9 cellular contexts compared by ENCODE assay signal in the genomic region with DNA sequence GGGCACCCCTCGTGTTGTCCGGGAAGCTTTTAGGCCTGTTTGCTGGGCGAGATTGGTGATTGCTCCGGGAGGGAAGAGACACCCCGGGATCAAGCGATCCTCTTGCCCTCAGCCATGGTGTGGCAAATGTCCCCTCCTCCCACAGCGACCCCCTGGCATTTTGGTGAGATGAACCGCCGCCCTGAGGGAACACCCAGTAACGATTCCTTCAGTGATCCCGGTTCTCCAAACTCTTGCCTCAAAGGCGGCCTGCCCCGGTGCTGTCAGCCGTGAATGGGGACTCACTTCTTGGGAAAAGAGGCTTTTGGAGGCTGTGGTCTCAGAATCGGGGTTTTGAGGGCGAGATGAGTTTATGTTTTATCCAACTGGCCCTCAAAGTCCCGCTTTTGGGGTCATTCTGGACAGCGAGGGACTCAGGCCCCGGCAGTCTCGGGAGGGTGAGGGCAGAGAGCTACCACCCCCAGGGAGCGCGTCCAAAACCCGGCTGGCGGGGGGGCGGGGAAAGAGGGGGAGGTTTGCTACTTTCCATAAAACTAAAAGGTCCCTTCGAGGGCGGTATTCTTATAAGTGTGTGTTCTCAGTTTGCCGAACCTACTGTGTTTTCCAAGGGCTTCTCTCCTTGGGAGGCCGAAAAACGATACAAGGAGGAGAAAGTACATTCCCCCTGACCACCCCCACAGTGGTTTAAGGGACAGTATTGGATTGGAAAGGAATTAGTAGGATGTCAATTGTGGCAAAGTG.
A peak's percentile ranks its signal among the peaks of the same experiment; 100 is the strongest.
DNase-seq lines count a peak whose midpoint lies in the region; ATAC-seq and TF ChIP-seq lines count a peak whose summit lies in the region.
"Had no signal": no experiment of that assay in that cellular context is flagged by ENCODE, and none has a peak within 500 bp of the region (broad histone marks: within the 10 kb centered on the region; RNA-seq: fewer than 3 reads in every experiment).

No MANE protein-coding gene starts in this region.

- H3K9ac ChIP-seq in colonic mucosa (ENCODE audit: low read depth in 2 of 2, low read length in 2 of 2) = peak overlapping the region in 1 of 2 donors; percentile 47

- H3K4me1 ChIP-seq in colonic mucosa (no peaks in the 10 kb centered on the region), muscle layer of duodenum (ENCODE audit: control insufficient read depth in 1 of 2, insufficient read depth in 2 of 2, low read length in 2 of 2) (peaks cover 4 to 27% of the 10 kb centered on the region in 2 donors)

- no peaks in the 10 kb centered on the region for H3K9me3 ChIP-seq in colonic mucosa
- H3K9me3 ChIP-seq in muscle layer of duodenum (ENCODE audit: control insufficient read depth in 1 of 2, low read length in 2 of 2) = no peaks in the 10 kb centered on the region

- intact Hi-C loops in colonic mucosa (cut with DNase I) = loop anchor here (2.0 kb wide), 1 partner anchor 225 kb away; no protein-coding TSS in a partner anchor

- no peak for ATAC-seq in GM21526 (IDR thresholded peaks at IDR 0.05; ENCODE audit: low FRiP score, unreplicated experiment)

- H3K36me3 ChIP-seq in colonic mucosa (no peaks in the 10 kb centered on the region), muscle layer of duodenum (ENCODE audit: control insufficient read depth in 1 of 2, insufficient read depth in 2 of 2, low read length in 2 of 2) (no peaks in the 10 kb centered on the region)

- TF ChIP-seq CTCF in AG10803 (conservative IDR thresholded peaks at IDR 0.05; ENCODE audit: low read length) (no peak), colonic mucosa (IDR thresholded peaks at IDR 0.05) (no peak)

- H3K27ac ChIP-seq in colonic mucosa = no peak overlapping the region
- peak overlapping the region; percentile 45 for H3K27ac ChIP-seq in muscle layer of duodenum (ENCODE audit: low read length)

- H3K27me3 ChIP-seq in colonic mucosa = peaks cover 7% of the 10 kb centered on the region
- no peaks in the 10 kb centered on the region for H3K27me3 ChIP-seq in muscle layer of duodenum (ENCODE audit: low read depth, low read length)

- peak overlapping the region; percentile 92 for H3K4me3 ChIP-seq in AG10803 (ENCODE audit: low read length)
- H3K4me3 ChIP-seq in colonic mucosa = peak overlapping the region; percentile 64
- peak overlapping the region; percentile 67 to 93 for H3K4me3 ChIP-seq in muscle layer of duodenum (ENCODE audit: low read depth in 1 of 2, low read length in 2 of 2)

- DNase-seq in AG10803 (ENCODE audit: low read depth) (no peak), HuH-7.5 (ENCODE audit: low spot score) (peak; percentile 40), colonic mucosa (peak; percentile 31), RKO (ENCODE audit: low spot score) (no peak), NCI-H2029 treated with DMSO at 0.1 percent for 48 hours (lab: John Stamatoyannopoulos, UW) (no peak), Kasumi-1 (lab: John Stamatoyannopoulos, UW) (no peak)
- DNase-seq: SW 1271 had no signal

Comparison
In these comparisons a context has a peak if more than half of its experiments do, and no peak if none do; other contexts are left out.
1. DNase-seq: peak in HuH-7.5 (single experiment) and colonic mucosa (single experiment); none in AG10803 (single experiment), RKO (single experiment), NCI-H2029 treated with DMSO at 0.1 percent for 48 hours (single experiment) and Kasumi-1 (0 of 2).
2. Peak in every context shown above with its lines, with median percentiles within 50 percentile points of each other: H3K4me3 ChIP-seq.